ENCODE assay signal across 8 cellular contexts in genomic region chr19:3062165-3063105, GRCh38. TPM values are rescaled to one million over a fixed set of nuclear protein-coding genes. Genes with fewer than 3 reads are reported as not detected.
DNase-seq lines count a peak whose midpoint lies in the region; ATAC-seq and TF ChIP-seq lines count a peak whose summit lies in the region.

A gene with protein sequence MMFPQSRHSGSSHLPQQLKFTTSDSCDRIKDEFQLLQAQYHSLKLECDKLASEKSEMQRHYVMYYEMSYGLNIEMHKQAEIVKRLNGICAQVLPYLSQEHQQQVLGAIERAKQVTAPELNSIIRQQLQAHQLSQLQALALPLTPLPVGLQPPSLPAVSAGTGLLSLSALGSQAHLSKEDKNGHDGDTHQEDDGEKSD (minus strand): TSS chr19:3062495. CDS start chr19:3062200, 295 bp downstream.

- TF ChIP-seq CTCF in endothelial cell (IDR thresholded peaks at IDR 0.05; ENCODE audit: unreplicated experiment) (no peak), mucosa of descending colon (IDR thresholded peaks at IDR 0.05) (no peak)

- peaks cover 12% of the 10 kb centered on the region for H3K4me1 ChIP-seq in mucosa of descending colon (ENCODE audit: low read depth)

- no peaks in the 10 kb centered on the region for H3K27me3 Mint-ChIP-seq in activated CD8-positive, alpha-beta memory T cell treated with anti-CD3 and anti-CD28 coated beads, Interleukin-2, amount 10 ng/mL, durations not matched to agents 7 days and 5 days
- H3K27me3 Mint-ChIP-seq in endothelial cell (ENCODE audit: unreplicated experiment) = peaks cover 7% of the 10 kb centered on the region

- H3K9me3 ChIP-seq in mucosa of descending colon = no peaks in the 10 kb centered on the region

- CTCF ChIA-PET in activated CD8-positive, alpha-beta memory T cell treated with anti-CD3 and anti-CD28 coated beads, Interleukin-2, amount 10 ng/mL, durations not matched to agents 7 days and 5 days (lab: Charles Lee) = interaction anchor here (1.0 to 2.5 kb wide), 5 partner anchors 14 to 46 kb away, joined by 4 to 9 read pairs (median 5); no protein-coding TSS in a partner anchor

- H3K4me1 Mint-ChIP-seq in activated CD8-positive, alpha-beta memory T cell treated with anti-CD3 and anti-CD28 coated beads, Interleukin-2, amount 10 ng/mL, durations not matched to agents 7 days and 5 days = peaks cover 37% of the 10 kb centered on the region
- H3K4me1 Mint-ChIP-seq in endothelial cell (ENCODE audit: unreplicated experiment) = peaks cover 6% of the 10 kb centered on the region

- no peaks in the 10 kb centered on the region for H3K9me3 Mint-ChIP-seq in activated CD8-positive, alpha-beta memory T cell treated with anti-CD3 and anti-CD28 coated beads, Interleukin-2, amount 10 ng/mL, durations not matched to agents 7 days and 5 days (ENCODE audit: low read depth)
- H3K9me3 Mint-ChIP-seq in endothelial cell (ENCODE audit: unreplicated experiment) = no peaks in the 10 kb centered on the region

- H3K27ac Mint-ChIP-seq in activated CD8-positive, alpha-beta memory T cell treated with anti-CD3 and anti-CD28 coated beads, Interleukin-2, amount 10 ng/mL, durations not matched to agents 7 days and 5 days = peak within 1 kb of the TSS; percentile 89
- peak within 1 kb of the TSS; percentile 77 for H3K27ac Mint-ChIP-seq in endothelial cell (ENCODE audit: unreplicated experiment)

- H3K36me3 Mint-ChIP-seq in activated CD8-positive, alpha-beta memory T cell treated with anti-CD3 and anti-CD28 coated beads, Interleukin-2, amount 10 ng/mL, durations not matched to agents 7 days and 5 days = peaks cover 23% of the 10 kb centered on the region
- peaks cover 13% of the 10 kb centered on the region for H3K36me3 Mint-ChIP-seq in endothelial cell (ENCODE audit: low read depth, unreplicated experiment)

- DNase-seq in NCI-H82 (lab: John Stamatoyannopoulos, UW) = peak; percentile 38
- no peak for DNase-seq in NCI-H82 treated with DMSO at 0.1 percent for 48 hours (lab: John Stamatoyannopoulos, UW; ENCODE audit: unreplicated experiment)
- DNase-seq in NCI-H2227 treated with DMSO at 0.1 percent for 48 hours (lab: John Stamatoyannopoulos, UW) = peak; percentile 19
- peak; percentile 69 for DNase-seq in activated CD8-positive, alpha-beta memory T cell treated with anti-CD3 and anti-CD28 coated beads, Interleukin-2, amount 10 ng/mL, durations not matched to agents 7 days and 5 days
- DNase-seq in endothelial cell (ENCODE audit: low spot score) = peak; percentile 62
- peak; percentile 84 to 87 (median 84) for DNase-seq in mucosa of descending colon
- DNase-seq in stimulated activated CD8-positive, alpha-beta memory T cell treated with anti-CD3 and anti-CD28 coated beads, Interleukin-4, amount 100 ng/mL, for 48 hours = peak; percentile 69

- intact Hi-C loops in mucosa of descending colon (cut with DNase I, micrococcal nuclease) = no loop called here

- peak within 1 kb of the TSS; percentile 82 for H3K4me3 Mint-ChIP-seq in activated CD8-positive, alpha-beta memory T cell treated with anti-CD3 and anti-CD28 coated beads, Interleukin-2, amount 10 ng/mL, durations not matched to agents 7 days and 5 days
- H3K4me3 Mint-ChIP-seq in endothelial cell (ENCODE audit: unreplicated experiment) = peak within 1 kb of the TSS; percentile 83

- no peaks in the 10 kb centered on the region for H3K36me3 ChIP-seq in mucosa of descending colon (ENCODE audit: low read depth)

- peak; percentile 59 for ATAC-seq in activated CD8-positive, alpha-beta memory T cell treated with anti-CD3 and anti-CD28 coated beads, Interleukin-2, amount 10 ng/mL, durations not matched to agents 7 days and 5 days
- peak; percentile 83 for ATAC-seq in mucosa of descending colon
- no peak for ATAC-seq in GM18907 (IDR thresholded peaks at IDR 0.05; ENCODE audit: unreplicated experiment)

- peak within 1 kb of the TSS; percentile 61 for H3K4me3 ChIP-seq in mucosa of descending colon

RNA-seq across cellular contexts. Expression of the gene that starts here (rescaled TPM):
- total RNA-seq in activated CD8-positive, alpha-beta memory T cell treated with anti-CD3 and anti-CD28 coated beads, Interleukin-2, amount 10 ng/mL, durations not matched to agents 7 days and 5 days = 100 to 1,000 TPM; 508 to 583 TPM
- total RNA-seq in endothelial cell (ENCODE audit: unreplicated experiment) (343 TPM), mucosa of descending colon (100 to 1,000 TPM; 427 to 664 (median 556) TPM)
